Comparison of ENCODE assay signal across 7 cellular contexts in the genomic region with DNA sequence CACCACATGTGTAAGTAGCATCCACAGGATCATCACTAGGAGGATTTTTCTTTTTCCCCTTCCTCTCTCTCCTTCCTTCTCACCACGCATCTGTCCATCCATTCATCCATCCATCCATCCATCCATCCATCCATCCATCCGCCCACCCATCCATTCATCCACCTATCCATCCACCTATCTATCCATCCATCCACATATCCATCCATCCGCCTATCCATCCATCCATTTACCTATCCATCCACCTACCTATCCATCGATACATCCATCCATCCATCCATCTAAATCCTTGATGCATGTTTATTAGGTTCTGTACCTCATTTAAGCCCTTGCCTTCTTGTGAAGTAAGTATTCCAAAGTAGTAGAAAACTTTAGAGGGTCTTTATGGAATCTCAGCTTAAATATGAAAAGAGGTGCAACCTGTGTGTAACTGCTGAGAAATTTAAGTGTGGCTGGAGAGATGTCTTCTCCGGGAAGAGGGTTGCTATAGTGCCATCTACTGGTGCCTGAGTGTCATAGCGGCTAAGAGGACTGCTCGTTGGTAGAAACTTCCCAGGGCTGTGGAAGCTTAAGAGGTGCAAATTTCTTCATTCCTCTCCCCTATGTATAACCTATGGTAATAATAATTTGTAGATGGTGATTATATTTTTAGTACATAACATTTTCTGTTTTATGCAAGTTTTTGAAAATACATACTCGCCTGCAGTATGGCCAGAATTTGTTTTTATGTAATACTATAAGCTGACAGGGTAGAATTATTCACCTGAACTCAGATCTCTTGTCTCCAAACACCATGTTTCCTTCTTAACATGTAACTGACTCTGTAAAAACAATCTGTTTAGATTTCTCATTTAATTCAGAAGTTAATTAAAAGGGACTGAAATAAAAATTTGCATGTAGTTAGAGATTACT. TPM values are rescaled to one million over a fixed set of nuclear protein-coding genes. Genes with fewer than 3 reads are reported as not detected.
DNase-seq lines count a peak whose midpoint lies in the region; ATAC-seq and TF ChIP-seq lines count a peak whose summit lies in the region.

No MANE protein-coding gene starts in this region.

- no peaks in the 10 kb centered on the region for H3K9me2 ChIP-seq in Loucy (replicated peaks; ENCODE audit: low read depth, low read length)

- 100% methylated on average over 2 of the region's 8 CpGs for WGBS in iPS DF 6.9 (ENCODE audit: insufficient coverage, insufficient read length)
- WGBS in spleen, 5 donors, result 40 to 54% (median 49%) methylated on average over 8 of the region's 8 CpGs

- ATAC-seq in HG02678 (IDR thresholded peaks at IDR 0.05; ENCODE audit: unreplicated experiment), result no peak

- no peaks in the 10 kb centered on the region for H4K20me1 ChIP-seq in Loucy (ENCODE audit: insufficient read depth, low read length, poor library complexity, severe bottlenecking)

- H3K27ac ChIP-seq in RWPE1, result no peak overlapping the region
- H3K27ac ChIP-seq in iPS DF 6.9 (ENCODE audit: low read length), result no peak overlapping the region
- H3K27ac ChIP-seq in spleen, result no peak overlapping the region

- intact Hi-C loops in spleen (cut with DNase I; ENCODE audit: low total_unique reads), result no loop called here

- H3K36me3 ChIP-seq in Loucy (ENCODE audit: insufficient read depth, low read length) (no peaks in the 10 kb centered on the region), iPS DF 6.9 (ENCODE audit: control insufficient read depth, insufficient read depth, low read length) (no peaks in the 10 kb centered on the region), spleen (no peaks in the 10 kb centered on the region)

- H2AFZ ChIP-seq in Loucy (ENCODE audit: low read length), result no peak overlapping the region

- no peak overlapping the region for H3K9ac ChIP-seq in Loucy (ENCODE audit: low read depth, low read length, poor library complexity, severe bottlenecking)

- TF ChIP-seq POLR2A in spleen (IDR thresholded peaks at IDR 0.05), result no peak

- POLR2A ChIA-PET in RWPE1 (lab: Yijun Ruan, JAX; ENCODE audit: low non-redundant PET), result no interaction called here

- TF ChIP-seq CTCF in Loucy (conservative IDR thresholded peaks at IDR 0.05; ENCODE audit: low read length) (peak; percentile 95), RWPE1 (conservative IDR thresholded peaks at IDR 0.05; ENCODE audit: low read depth) (peak; percentile 93), spleen (IDR thresholded peaks at IDR 0.05 in 8 of 11, conservative IDR thresholded peaks at IDR 0.05 in 3 of 11) (peak; percentile 13 to 90 (median 80))

- no peak overlapping the region for H3K4me2 ChIP-seq in Loucy (ENCODE audit: low read depth, low read length, poor library complexity, severe bottlenecking)

- H3K27me3 ChIP-seq in Loucy (ENCODE audit: insufficient read depth, low read length, poor library complexity, severe bottlenecking), result no peaks in the 10 kb centered on the region
- no peaks in the 10 kb centered on the region for H3K27me3 ChIP-seq in iPS DF 6.9 (ENCODE audit: control insufficient read depth, insufficient read depth, low read length)
- peaks cover 0 to 24% (median 0%) of the 10 kb centered on the region in 7 donors for H3K27me3 ChIP-seq in spleen (replicated peaks in 1 of 7)

- CTCF ChIA-PET in RWPE1 (lab: Yijun Ruan, JAX), result interaction anchor here (0.5 to 1.8 kb wide), 25 partner anchors 10 to 1406 kb away, joined by 3 to 9 read pairs (median 3); no protein-coding TSS in a partner anchor

- H3F3A ChIP-seq in Loucy (ENCODE audit: low read depth), result no peaks in the 10 kb centered on the region

- no peaks in the 10 kb centered on the region for H3K79me2 ChIP-seq in Loucy (ENCODE audit: insufficient read depth, low read length)

- no peak overlapping the region for H3K4me3 ChIP-seq in Loucy (ENCODE audit: low read length, poor library complexity, severe bottlenecking)
- no peak overlapping the region for H3K4me3 ChIP-seq in iPS DF 6.9 (ENCODE audit: low read length)
- no peak overlapping the region for H3K4me3 ChIP-seq in spleen

- H3K9me3 ChIP-seq in Loucy (ENCODE audit: insufficient read depth, low read depth, low read length) (no peaks in the 10 kb centered on the region), iPS DF 6.9 (ENCODE audit: control insufficient read depth, insufficient read depth, low read length) (no peaks in the 10 kb centered on the region), spleen (no peaks in the 10 kb centered on the region)

- peak; percentile 25 for DNase-seq in GM04504 (ENCODE audit: low read depth)
- DNase-seq in RWPE1 (ENCODE audit: low spot score), result peak; percentile 70
- peak; percentile 75 for DNase-seq in astrocyte of the hippocampus (ENCODE audit: low read depth, low spot score)
- DNase-seq in iPS DF 6.9 (ENCODE audit: low read depth, low spot score), result peak; percentile 58
- no peak for DNase-seq in spleen

- H3K4me1 ChIP-seq in Loucy (ENCODE audit: insufficient read depth, low read length, poor library complexity, severe bottlenecking), result no peaks in the 10 kb centered on the region
- H3K4me1 ChIP-seq in iPS DF 6.9 (ENCODE audit: control insufficient read depth, insufficient read depth, low read length), result no peaks in the 10 kb centered on the region
- no peaks in the 10 kb centered on the region for H3K4me1 ChIP-seq in spleen

RNA-seq across cellular contexts. Expression of gene MYO1H, which starts 46.0 kb away (rescaled TPM):
- total RNA-seq in spleen, result not detected
- under 1 TPM in 1 of 3 donors, not detected in 2; 0.05 TPM for polyA plus RNA-seq in spleen
